In genomic region chr1:198883184-198883583, GRCh38 we compare ENCODE assay signal across 2 cellular contexts.
TF ChIP-seq lines count a peak whose summit lies in the region.

No MANE protein-coding gene starts in this region.

TF ChIP-seq in HEK293, 187 proteins besides CTCF, POLR2A, EP300 and RAD21 (continued from another document):
- 0 out of 2 replicates have a peak, but pooled peaks have one; percentile 16 for TF ChIP-seq PRDM10 (tag by site-specific recombination; IDR thresholded peaks at IDR 0.05)

TF ChIP-seq in GM12878, 131 proteins besides CTCF, POLR2A, EP300 and RAD21 (continued from another document):
- TF ChIP-seq ZNF592 (IDR thresholded peaks at IDR 0.05) (no peak), DPF2 (IDR thresholded peaks at IDR 0.05) (no peak), RCOR1 (conservative IDR thresholded peaks at IDR 0.05; ENCODE audit: low read depth, low read length) (no peak), NKRF (conservative IDR thresholded peaks at IDR 0.05) (no peak), RAD51 (IDR thresholded peaks at IDR 0.05) (no peak), POLR2AphosphoS5 (IDR thresholded peaks at IDR 0.05; ENCODE audit: low read length) (no peak), USF2 (IDR thresholded peaks at IDR 0.05; ENCODE audit: borderline replicate concordance, low read depth, low read length) (no peak), RELA (IDR thresholded peaks at IDR 0.05; ENCODE audit: borderline replicate concordance, partially characterized antibody) (no peak), FOXM1 (IDR thresholded peaks at IDR 0.05; ENCODE audit: low read depth, low read length) (no peak), IRF4 (IDR thresholded peaks at IDR 0.05; ENCODE audit: low read depth, low read length) (no peak), ESRRA (IDR thresholded peaks at IDR 0.05; ENCODE audit: low read length) (no peak)
